8 cellular contexts compared by ENCODE assay signal in the genomic region with DNA sequence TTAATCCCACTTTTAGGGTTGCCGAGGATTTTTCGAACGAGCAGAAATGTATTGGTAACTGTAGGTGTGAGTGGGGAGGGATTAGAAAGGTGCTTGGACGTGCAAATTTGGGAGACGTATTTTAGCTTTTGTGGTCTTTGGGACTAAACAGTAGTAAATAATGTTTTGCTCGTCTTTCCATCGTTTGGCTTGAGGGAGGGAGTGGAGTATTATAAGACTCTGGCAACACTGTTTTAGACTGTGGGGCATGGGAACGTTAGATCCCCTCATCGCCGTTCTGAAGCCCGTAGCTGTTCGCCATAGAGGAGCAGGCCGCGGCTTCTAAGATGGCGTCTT. TPM values are rescaled to one million over a fixed set of nuclear protein-coding genes. Genes with fewer than 3 reads are reported as not detected.
DNase-seq lines count a peak whose midpoint lies in the region; ATAC-seq and TF ChIP-seq lines count a peak whose summit lies in the region.

No MANE protein-coding gene starts in this region.

- H3K27me3 Mint-ChIP-seq in CD8-positive, alpha-beta memory T cell = peaks cover 0 to 19% of the 10 kb centered on the region in 2 donors
- no peaks in the 10 kb centered on the region for H3K27me3 Mint-ChIP-seq in endodermal cell (ENCODE audit: insufficient read depth)

- peaks cover 33% of the 10 kb centered on the region for H3K4me1 ChIP-seq in CD8-positive, alpha-beta memory T cell (ENCODE audit: insufficient read depth, low read length)
- H3K4me1 ChIP-seq in PC-3 (ENCODE audit: insufficient read depth, low read length) = peaks cover 49% of the 10 kb centered on the region
- H3K4me1 ChIP-seq in endodermal cell (ENCODE audit: control insufficient read depth, insufficient read depth, low read length) = no peaks in the 10 kb centered on the region
- H3K4me1 ChIP-seq in neutrophil (ENCODE audit: control insufficient read depth in 1 of 2, insufficient read depth in 1 of 2, low read depth in 1 of 2, low read length in 1 of 2) = peaks cover 52 to 63% of the 10 kb centered on the region in 2 experiments

- H3K9me3 ChIP-seq in CD8-positive, alpha-beta memory T cell (ENCODE audit: low read length) = no peaks in the 10 kb centered on the region
- no peaks in the 10 kb centered on the region for H3K9me3 ChIP-seq in PC-3 (ENCODE audit: low read length)
- H3K9me3 ChIP-seq in endodermal cell (ENCODE audit: control insufficient read depth, low read length) = no peaks in the 10 kb centered on the region
- no peaks in the 10 kb centered on the region for H3K9me3 ChIP-seq in neutrophil

- H3K9ac ChIP-seq in PC-3 (ENCODE audit: low read length) (peak overlapping the region; percentile 98), endodermal cell (ENCODE audit: extremely low read depth, low read length, poor library complexity, severe bottlenecking) (peak overlapping the region; percentile 99)

- TSS peak; percentile 55 for BruUV-seq in PC-3 (replicated peaks; lab: Mats Ljungman, UMichigan)

- peak overlapping the region; percentile 96 to 100 (median 97) for H3K4me3 Mint-ChIP-seq in CD8-positive, alpha-beta memory T cell
- H3K4me3 Mint-ChIP-seq in endodermal cell = peak overlapping the region; percentile 98

- POLR2A ChIA-PET in CD8-positive, alpha-beta memory T cell (lab: Charles Lee) = interaction anchor here (0.5 to 8.8 kb wide), 29 partner anchors 8 to 1389 kb away, joined by 3 to 164 read pairs (median 7); a partner anchor contains a TSS
- POLR2A ChIA-PET in PC-3 (lab: Charles Lee; ENCODE audit: unreplicated experiment) = interaction anchor here (0.5 to 2.6 kb wide), 20 partner anchors 9 to 1430 kb away, joined by 3 to 59 read pairs (median 4); a partner anchor contains a TSS

- H3K27ac Mint-ChIP-seq in CD8-positive, alpha-beta memory T cell = peak overlapping the region; percentile 96 to 100 (median 99)
- peak overlapping the region; percentile 100 for H3K27ac Mint-ChIP-seq in endodermal cell

- CTCF ChIA-PET in CD8-positive, alpha-beta memory T cell (lab: Charles Lee) = interaction anchor here (0.9 to 16.7 kb wide), 18 partner anchors 8 to 419 kb away, joined by 3 to 270 read pairs (median 9); a partner anchor contains a TSS
- CTCF ChIA-PET in PC-3 (lab: Charles Lee) = interaction anchor here (1.5 to 2.2 kb wide), 3 partner anchors 13 to 38 kb away, joined by 11 to 40 read pairs (median 13); a partner anchor contains a TSS

- H3K9me2 ChIP-seq in PC-3 (replicated peaks; ENCODE audit: low read length) = no peaks in the 10 kb centered on the region

- H3K4me3 ChIP-seq in CD8-positive, alpha-beta memory T cell (ENCODE audit: low read length) = peak overlapping the region; percentile 96
- H3K4me3 ChIP-seq in PC-3 (ENCODE audit: low read length) (peak overlapping the region; percentile 83), endodermal cell (ENCODE audit: low read length) (peak overlapping the region; percentile 92), neutrophil (ENCODE audit: low read depth in 1 of 2, low read length in 1 of 2) (peak overlapping the region; percentile 96 to 97)

- H3K4me1 Mint-ChIP-seq in CD8-positive, alpha-beta memory T cell = peaks cover 35 to 50% (median 40%) of the 10 kb centered on the region in 3 donors
- H3K4me1 Mint-ChIP-seq in endodermal cell = peaks cover 25% of the 10 kb centered on the region

- intact Hi-C loops in PC-3 (cut with micrococcal nuclease) = loop anchor here (5.0 kb wide), 1 partner anchor 774 kb away; no protein-coding TSS in a partner anchor

- peaks cover 41% of the 10 kb centered on the region for H4K20me1 ChIP-seq in PC-3 (ENCODE audit: low read length)

- DNase-seq in CD8-positive, alpha-beta memory T cell = no peak
- no peak for DNase-seq in PC-3
- DNase-seq in endodermal cell = no peak
- no peak for DNase-seq in NCI-H2107 treated with DMSO at 0.1 percent for 48 hours (lab: John Stamatoyannopoulos, UW; ENCODE audit: unreplicated experiment)
- no peak for DNase-seq in activated effector memory CD4-positive, alpha-beta T cell treated with anti-CD3 and anti-CD28 coated beads, Interleukin-2, amount 50 U/mL, for 16 hours
- no peak for DNase-seq in NCI-H2107 (lab: John Stamatoyannopoulos, UW)

- ATAC-seq in PC-3 (no peak), HG03139 (IDR thresholded peaks at IDR 0.05; ENCODE audit: unreplicated experiment) (no peak)

- TF ChIP-seq CTCF in PC-3 (conservative IDR thresholded peaks at IDR 0.05; ENCODE audit: low read depth, low read length) = no peak
- no peak for TF ChIP-seq CTCF in endodermal cell (conservative IDR thresholded peaks at IDR 0.05)
- no peak for TF ChIP-seq CTCF in neutrophil (IDR thresholded peaks at IDR 0.05)

- H3K36me3 Mint-ChIP-seq in CD8-positive, alpha-beta memory T cell = peaks cover 19 to 72% (median 22%) of the 10 kb centered on the region in 3 donors
- H3K36me3 Mint-ChIP-seq in endodermal cell (ENCODE audit: low read depth) = peaks cover 48% of the 10 kb centered on the region

- peaks cover 0 to 3% (median 0%) of the 10 kb centered on the region in 5 donors for H3K9me3 Mint-ChIP-seq in CD8-positive, alpha-beta memory T cell
- no peaks in the 10 kb centered on the region for H3K9me3 Mint-ChIP-seq in endodermal cell

- H3K27ac ChIP-seq in CD8-positive, alpha-beta memory T cell (ENCODE audit: low read depth, low read length) = peak overlapping the region; percentile 97
- H3K27ac ChIP-seq in PC-3 (ENCODE audit: low read length) = peak overlapping the region; percentile 99
- H3K27ac ChIP-seq in endodermal cell (ENCODE audit: low read depth, low read length) = peak overlapping the region; percentile 99
- peak overlapping the region; percentile 100 for H3K27ac ChIP-seq in neutrophil

- peak overlapping the region; percentile 99 for H3K4me2 ChIP-seq in PC-3 (ENCODE audit: low read length)

- H3K36me3 ChIP-seq in CD8-positive, alpha-beta memory T cell (ENCODE audit: insufficient read depth, low read length) = peaks cover 24% of the 10 kb centered on the region
- H3K36me3 ChIP-seq in PC-3 (ENCODE audit: low read depth, low read length) = peaks cover 41% of the 10 kb centered on the region
- peaks cover 44% of the 10 kb centered on the region for H3K36me3 ChIP-seq in endodermal cell (ENCODE audit: control insufficient read depth, insufficient read depth, low read length)
- H3K36me3 ChIP-seq in neutrophil = peaks cover 26% of the 10 kb centered on the region

- H3K27me3 ChIP-seq in CD8-positive, alpha-beta memory T cell (ENCODE audit: insufficient read depth, low read length, poor library complexity, severe bottlenecking) = no peaks in the 10 kb centered on the region
- H3K27me3 ChIP-seq in PC-3 (ENCODE audit: low read length) (no peaks in the 10 kb centered on the region), endodermal cell (ENCODE audit: control insufficient read depth, insufficient read depth, low read length, poor library complexity, severe bottlenecking) (no peaks in the 10 kb centered on the region), neutrophil (no peaks in the 10 kb centered on the region)

- H3F3A ChIP-seq in PC-3 (ENCODE audit: low read length, unreplicated experiment) = no peaks in the 10 kb centered on the region

- H2AFZ ChIP-seq in PC-3 (ENCODE audit: low read length) = no peak overlapping the region

- peaks cover 80% of the 10 kb centered on the region for H3K79me2 ChIP-seq in PC-3 (ENCODE audit: low read length)

- 0% methylated on average over 10 to 15 of the region's 15 CpGs for WGBS in endodermal cell (ENCODE audit: insufficient coverage in 1 of 2, insufficient read length in 1 of 2), 2 experiments

RNA-seq across cellular contexts. Expression of a gene that starts 2.8 kb away (rescaled TPM):
- 100 to 1,000 TPM; 373 to 387 TPM for total RNA-seq in CD8-positive, alpha-beta memory T cell
- polyA plus RNA-seq in CD8-positive, alpha-beta memory T cell = 89.9 TPM
- 171 and 192 TPM in 2 replicates for total RNA-seq in PC-3 (2014; rRNA removed)
- 100 to 1,000 TPM; 209 to 233 TPM for total RNA-seq in endodermal cell
- 186 TPM for polyA plus RNA-seq in endodermal cell (2013, experiment 1 of 2)
- polyA plus RNA-seq in endodermal cell (2013, experiment 2 of 2) = 176 TPM

RNA-seq across cellular contexts. Expression of a gene that starts 18.3 kb away (rescaled TPM):
- total RNA-seq in CD8-positive, alpha-beta memory T cell = 10 to 100 TPM; 14.0 to 16.5 TPM
- polyA plus RNA-seq in CD8-positive, alpha-beta memory T cell = 35.0 TPM
- total RNA-seq in PC-3 (2014; rRNA removed) (1.7 and 3.0 TPM in 2 replicates), endodermal cell (10 to 100 TPM in 1 of 2 donors, 1 to 10 TPM in 1; 4.9 to 19.0 TPM)
- 2.2 TPM for polyA plus RNA-seq in endodermal cell (2013, experiment 1 of 2)
- polyA plus RNA-seq in endodermal cell (2013, experiment 2 of 2) = 2.6 TPM

RNA-seq across cellular contexts. Expression of a gene that starts 30.4 kb away (rescaled TPM):
- 1 to 10 TPM; 4.3 to 5.3 TPM for total RNA-seq in CD8-positive, alpha-beta memory T cell
- 25.6 TPM for polyA plus RNA-seq in CD8-positive, alpha-beta memory T cell
- total RNA-seq in PC-3 (2014; rRNA removed) (not detected in 2 replicates), endodermal cell (1 to 10 TPM in 1 of 2 donors, under 1 TPM in 1; 0.24 to 1.8 TPM)
- polyA plus RNA-seq in endodermal cell (2013, experiment 1 of 2) = 0.25 TPM
- 0.25 TPM for polyA plus RNA-seq in endodermal cell (2013, experiment 2 of 2)

RNA-seq across cellular contexts. Expression of a gene that starts 38.2 kb away (rescaled TPM):
- total RNA-seq in CD8-positive, alpha-beta memory T cell = 1 to 10 TPM; 6.7 to 6.9 TPM
- 12.0 TPM for polyA plus RNA-seq in CD8-positive, alpha-beta memory T cell
- not detected in 2 replicates for total RNA-seq in PC-3 (2014; rRNA removed)
- total RNA-seq in endodermal cell = 10 to 100 TPM; 10.6 to 11.1 TPM
- polyA plus RNA-seq in endodermal cell (2013, experiment 1 of 2) = 2.3 TPM
- polyA plus RNA-seq in endodermal cell (2013, experiment 2 of 2) = 1.8 TPM
